ENCODE assay signal across 28 cellular contexts in genomic region chr15:64349375-64349774, GRCh38. TPM values are rescaled to one million over a fixed set of nuclear protein-coding genes. Genes with fewer than 3 reads are reported as not detected.
"Had no signal": no experiment of that assay in that cellular context is flagged by ENCODE, and none has a peak within 500 bp of the region (broad histone marks: within the 10 kb centered on the region; RNA-seq: fewer than 3 reads in every experiment).

No MANE protein-coding gene starts in this region.

- FAIRE-seq: endothelial cell of umbilical vein, islet of Langerhans, small intestine had no signal

- H3K9me3 ChIP-seq: breast epithelium, suprapubic skin, tibial artery had no signal

- H3K9ac ChIP-seq: parathyroid adenoma had no signal

- H3K27ac ChIP-seq: breast epithelium, foreskin keratinocyte, parathyroid adenoma, suprapubic skin, tibial artery had no signal

- H3K27ac Mint-ChIP-seq: activated CD4-positive, alpha-beta T cell treated with anti-CD3 and anti-CD28 coated beads for 36 hours; activated CD8-positive, alpha-beta memory T cell treated with anti-CD3 and anti-CD28 coated beads, Interleukin-2, amount 10 ng/mL, durations not matched to agents 7 days and 5 days; activated CD8-positive, alpha-beta T cell treated with anti-CD3 and anti-CD28 coated beads, Interleukin-2, amount 10 ng/mL, durations not matched to agents 7 days and 5 days; activated naive CD4-positive, alpha-beta T cell treated with anti-CD3 and anti-CD28 coated beads, Interleukin-2, amount 50 U/mL, for 24 hours; activated naive CD8-positive, alpha-beta T cell treated with anti-CD3 and anti-CD28 coated beads, Interleukin-2, amount 50 U/mL, for 24 hours; activated T-helper 2 cell treated with anti-CD3 and anti-CD28 coated beads, Interferon-gamma antibody, Interleukin-2, Interleukin-4, amounts not matched to agents 10 μg/mL and 5 μg/mL and 100 μg/mL, durations not matched to agents 14 hours and 24 hours and 36 hours; mesothelial cell of epicardium; stimulated activated memory B cell treated with anti-CD40 and anti-IgM and Interleukin-4, amounts not matched to agents 10 μg/mL and 1 μg/mL and 100 μg/mL, for 72 hours had no signal

- H3K4me1 ChIP-seq: parathyroid adenoma had no signal

- H3K36me3 ChIP-seq: breast epithelium, tibial artery had no signal

- H3K9me3 Mint-ChIP-seq: activated naive CD4-positive, alpha-beta T cell treated with anti-CD3 and anti-CD28 coated beads, Interleukin-2, amount 50 U/mL, for 24 hours; activated naive CD8-positive, alpha-beta T cell treated with anti-CD3 and anti-CD28 coated beads, Interleukin-2, amount 50 U/mL, for 24 hours; activated T-helper 2 cell treated with anti-CD3 and anti-CD28 coated beads, Interferon-gamma antibody, Interleukin-2, Interleukin-4, amounts not matched to agents 10 μg/mL and 5 μg/mL and 100 μg/mL, durations not matched to agents 14 hours and 24 hours and 36 hours; mesothelial cell of epicardium; naive thymus-derived CD8-positive, alpha-beta T cell; neural crest cell; stimulated activated memory B cell treated with anti-CD40 and anti-IgM and Interleukin-4, amounts not matched to agents 10 μg/mL and 1 μg/mL and 100 μg/mL, for 72 hours had no signal

- H2AFZ ChIP-seq: parathyroid adenoma had no signal

- H3K4me3 ChIP-seq: breast epithelium, suprapubic skin, tibial artery had no signal

- DNase-seq: activated CD4-positive, alpha-beta T cell treated with anti-CD3 and anti-CD28 coated beads for 36 hours; activated CD4-positive, CD25-positive, alpha-beta regulatory T cell; activated CD8-positive, alpha-beta memory T cell treated with anti-CD3 and anti-CD28 coated beads, Interleukin-2, amount 10 ng/mL, durations not matched to agents 7 days and 5 days; activated CD8-positive, alpha-beta T cell treated with anti-CD3 and anti-CD28 coated beads, Interleukin-2, amount 10 ng/mL, durations not matched to agents 7 days and 5 days; activated naive CD8-positive, alpha-beta T cell treated with anti-CD3 and anti-CD28 coated beads, Interleukin-2, amount 50 U/mL, for 24 hours; activated T-cell treated with anti-CD3 and anti-CD28 coated beads, Interleukin-2, amount 50 U/mL, for 48 hours; amygdala; central memory CD4-positive, alpha-beta T cell; foreskin keratinocyte; naive thymus-derived CD8-positive, alpha-beta T cell; nucleus accumbens; small intestine; stimulated activated CD4-positive, alpha-beta T cell treated with anti-CD3 and anti-CD28 coated beads, Interleukin-1b, Interleukin-23, amount 100 ng/mL, for 48 hours; stimulated activated CD4-positive, alpha-beta T cell treated with anti-CD3 and anti-CD28 coated beads, Interleukin-4, amount 100 ng/mL, for 4 hours; stimulated activated CD8-positive, alpha-beta memory T cell treated with anti-CD3 and anti-CD28 coated beads, Interleukin-4, amount 100 ng/mL, for 48 hours; tibial artery had no signal

- H3K4me3 Mint-ChIP-seq: activated CD4-positive, alpha-beta T cell treated with anti-CD3 and anti-CD28 coated beads for 36 hours; activated CD8-positive, alpha-beta memory T cell treated with anti-CD3 and anti-CD28 coated beads, Interleukin-2, amount 10 ng/mL, durations not matched to agents 7 days and 5 days; activated CD8-positive, alpha-beta T cell treated with anti-CD3 and anti-CD28 coated beads, Interleukin-2, amount 10 ng/mL, durations not matched to agents 7 days and 5 days; activated naive CD4-positive, alpha-beta T cell treated with anti-CD3 and anti-CD28 coated beads, Interleukin-2, amount 50 U/mL, for 24 hours; activated naive CD8-positive, alpha-beta T cell treated with anti-CD3 and anti-CD28 coated beads, Interleukin-2, amount 50 U/mL, for 24 hours; mesothelial cell of epicardium; naive thymus-derived CD8-positive, alpha-beta T cell; neural crest cell; stimulated activated memory B cell treated with anti-CD40 and anti-IgM and Interleukin-4, amounts not matched to agents 10 μg/mL and 1 μg/mL and 100 μg/mL, for 72 hours had no signal

- ATAC-seq: activated CD4-positive, alpha-beta T cell treated with anti-CD3 and anti-CD28 coated beads for 36 hours; activated CD8-positive, alpha-beta memory T cell treated with anti-CD3 and anti-CD28 coated beads, Interleukin-2, amount 10 ng/mL, durations not matched to agents 7 days and 5 days; activated CD8-positive, alpha-beta T cell treated with anti-CD3 and anti-CD28 coated beads, Interleukin-2, amount 10 ng/mL, durations not matched to agents 7 days and 5 days; activated naive CD8-positive, alpha-beta T cell treated with anti-CD3 and anti-CD28 coated beads, Interleukin-2, amount 50 U/mL, for 24 hours; esophagus mucosa; foreskin keratinocyte; naive thymus-derived CD8-positive, alpha-beta T cell; sciatic nerve; stimulated activated memory B cell treated with anti-CD40 and anti-IgM and Interleukin-4, amounts not matched to agents 10 μg/mL and 1 μg/mL and 100 μg/mL, for 72 hours had no signal

- H3K27me3 Mint-ChIP-seq: activated CD4-positive, alpha-beta T cell treated with anti-CD3 and anti-CD28 coated beads for 36 hours; activated CD8-positive, alpha-beta memory T cell treated with anti-CD3 and anti-CD28 coated beads, Interleukin-2, amount 10 ng/mL, durations not matched to agents 7 days and 5 days; activated naive CD4-positive, alpha-beta T cell treated with anti-CD3 and anti-CD28 coated beads, Interleukin-2, amount 50 U/mL, for 24 hours; activated naive CD8-positive, alpha-beta T cell treated with anti-CD3 and anti-CD28 coated beads, Interleukin-2, amount 50 U/mL, for 24 hours; naive thymus-derived CD8-positive, alpha-beta T cell; stimulated activated memory B cell treated with anti-CD40 and anti-IgM and Interleukin-4, amounts not matched to agents 10 μg/mL and 1 μg/mL and 100 μg/mL, for 72 hours had no signal

- H3K27me3 ChIP-seq: breast epithelium, foreskin keratinocyte, suprapubic skin, tibial artery had no signal

RNA-seq across cellular contexts. Expression of gene PCLAF, which starts 31.9 kb away (rescaled TPM):
- total RNA-seq: sciatic nerve had no signal
